In genomic region chr20:278181-278580, GRCh38 we compare ENCODE assay signal across 1 cellular context.
TF ChIP-seq lines count a peak whose summit lies in the region.

No MANE protein-coding gene starts in this region.

TF ChIP-seq in GM23338, 12 proteins besides CTCF, POLR2A, EP300 and RAD21:
- TF ChIP-seq REST (IDR thresholded peaks at IDR 0.05; ENCODE audit: unreplicated experiment) = no peak
- TF ChIP-seq ZNF462 (CRISPR knock-in tag; IDR thresholded peaks at IDR 0.05) = no peak
- TF ChIP-seq ZNF331 (CRISPR knock-in tag; IDR thresholded peaks at IDR 0.05; ENCODE audit: low read depth) = no peak
- no peak for TF ChIP-seq JUNB (IDR thresholded peaks at IDR 0.05; ENCODE audit: unreplicated experiment)
- TF ChIP-seq ETS1 (IDR thresholded peaks at IDR 0.05) = no peak
- no peak for TF ChIP-seq ZNF114 (CRISPR knock-in tag; IDR thresholded peaks at IDR 0.05)
- TF ChIP-seq POLR2AphosphoS5 (IDR thresholded peaks at IDR 0.05; ENCODE audit: low read depth) = no peak
- TF ChIP-seq EZH2phosphoT487 (IDR thresholded peaks at IDR 0.05; ENCODE audit: unreplicated experiment) = no peak
- TF ChIP-seq STAT1 (IDR thresholded peaks at IDR 0.05; ENCODE audit: unreplicated experiment) = no peak
- TF ChIP-seq EZH2 (IDR thresholded peaks at IDR 0.05; ENCODE audit: low read depth, unreplicated experiment) = no peak
- no peak for TF ChIP-seq NANOG (IDR thresholded peaks at IDR 0.05; ENCODE audit: borderline replicate concordance)
- no peak for TF ChIP-seq CREB1 (CRISPR knock-in tag; IDR thresholded peaks at IDR 0.05; ENCODE audit: low read depth)
